ENCODE assay signal across 17 cellular contexts in genomic region chr12:11728154-11728755, GRCh38.
DNase-seq lines count a peak whose midpoint lies in the region; ATAC-seq and TF ChIP-seq lines count a peak whose summit lies in the region.
"Had no signal": no experiment of that assay in that cellular context is flagged by ENCODE, and none has a peak within 500 bp of the region (broad histone marks: within the 10 kb centered on the region; RNA-seq: fewer than 3 reads in every experiment).

No MANE protein-coding gene starts in this region.

- no peaks in the 10 kb centered on the region for H3K9me3 ChIP-seq in RWPE2 (ENCODE audit: severe bottlenecking)
- no peaks in the 10 kb centered on the region for H3K9me3 ChIP-seq in tibial artery
- H3K9me3 ChIP-seq: gastrocnemius medialis, left ventricle myocardium inferior, SJCRH30 had no signal

- intact Hi-C loops in activated CD4-positive, alpha-beta memory T cell treated with anti-CD3 and anti-CD28 coated beads for 36 hours (cut with micrococcal nuclease), result no loop called here
- intact Hi-C loops in tibial artery (cut with DNase I; ENCODE audit: low total_unique reads), result no loop called here
- intact Hi-C loops in activated T-helper 2 cell treated with anti-CD3 and anti-CD28 coated beads, Interferon-gamma antibody, Interleukin-2, Interleukin-4, amounts not matched to agents 10 μg/mL and 5 μg/mL and 100 μg/mL, durations not matched to agents 14 hours and 24 hours and 36 hours (cut with micrococcal nuclease), result no loop called here

- peaks cover 17% of the 10 kb centered on the region for H3K36me3 Mint-ChIP-seq in activated CD4-positive, alpha-beta memory T cell treated with anti-CD3 and anti-CD28 coated beads for 36 hours
- peaks cover 29% of the 10 kb centered on the region for H3K36me3 Mint-ChIP-seq in activated CD4-positive, alpha-beta memory T cell treated with anti-CD3 and anti-CD28 coated beads, Interleukin-2, amount 10 ng/mL, durations not matched to agents 7 days and 5 days (ENCODE audit: low read depth)
- H3K36me3 Mint-ChIP-seq in memory B cell, result peaks cover 6% of the 10 kb centered on the region
- peaks cover 41% of the 10 kb centered on the region for H3K36me3 Mint-ChIP-seq in activated T-helper 2 cell treated with anti-CD3 and anti-CD28 coated beads, Interferon-gamma antibody, Interleukin-2, Interleukin-4, amounts not matched to agents 10 μg/mL and 5 μg/mL and 100 μg/mL, durations not matched to agents 14 hours and 24 hours and 36 hours (ENCODE audit: low read depth)

- POLR2A ChIA-PET in activated CD4-positive, alpha-beta memory T cell treated with anti-CD3 and anti-CD28 coated beads for 36 hours (lab: Charles Lee), result interaction anchor here (1.2 to 1.6 kb wide), 3 partner anchors 44 to 281 kb away, joined by 3 to 5 read pairs (median 5); no protein-coding TSS in a partner anchor
- POLR2A ChIA-PET in activated CD4-positive, alpha-beta memory T cell treated with anti-CD3 and anti-CD28 coated beads, Interleukin-2, amount 10 ng/mL, durations not matched to agents 7 days and 5 days (lab: Charles Lee), result no interaction called here

- ATAC-seq in RWPE2 (ENCODE audit: low read depth) (no peak), memory B cell (ENCODE audit: low read depth) (no peak), GM19452 (IDR thresholded peaks at IDR 0.05; ENCODE audit: unreplicated experiment) (no peak)
- ATAC-seq: gastrocnemius medialis had no signal

- no peak overlapping the region for H3K4me3 Mint-ChIP-seq in activated CD4-positive, alpha-beta memory T cell treated with anti-CD3 and anti-CD28 coated beads for 36 hours
- no peak overlapping the region for H3K4me3 Mint-ChIP-seq in activated CD4-positive, alpha-beta memory T cell treated with anti-CD3 and anti-CD28 coated beads, Interleukin-2, amount 10 ng/mL, durations not matched to agents 7 days and 5 days
- H3K4me3 Mint-ChIP-seq in memory B cell, result no peak overlapping the region
- H3K4me3 Mint-ChIP-seq in activated T-helper 2 cell treated with anti-CD3 and anti-CD28 coated beads, Interferon-gamma antibody, Interleukin-2, Interleukin-4, amounts not matched to agents 10 μg/mL and 5 μg/mL and 100 μg/mL, durations not matched to agents 14 hours and 24 hours and 36 hours (ENCODE audit: low read depth), result no peak overlapping the region

- no peaks in the 10 kb centered on the region for H3K27me3 Mint-ChIP-seq in activated CD4-positive, alpha-beta memory T cell treated with anti-CD3 and anti-CD28 coated beads for 36 hours
- H3K27me3 Mint-ChIP-seq in activated CD4-positive, alpha-beta memory T cell treated with anti-CD3 and anti-CD28 coated beads, Interleukin-2, amount 10 ng/mL, durations not matched to agents 7 days and 5 days, result no peaks in the 10 kb centered on the region
- H3K27me3 Mint-ChIP-seq in memory B cell, result no peaks in the 10 kb centered on the region
- no peaks in the 10 kb centered on the region for H3K27me3 Mint-ChIP-seq in activated T-helper 2 cell treated with anti-CD3 and anti-CD28 coated beads, Interferon-gamma antibody, Interleukin-2, Interleukin-4, amounts not matched to agents 10 μg/mL and 5 μg/mL and 100 μg/mL, durations not matched to agents 14 hours and 24 hours and 36 hours (ENCODE audit: low read depth)

- no peaks in the 10 kb centered on the region for H3K36me3 ChIP-seq in RWPE2 (ENCODE audit: low read depth)
- H3K36me3 ChIP-seq in tibial artery, result peaks cover 0 to 4% (median 0%) of the 10 kb centered on the region in 3 donors
- H3K36me3 ChIP-seq: gastrocnemius medialis, left ventricle myocardium inferior, SJCRH30 had no signal

- H3K4me1 ChIP-seq in RWPE2 (ENCODE audit: insufficient read depth, poor library complexity, severe bottlenecking) (peaks cover 41% of the 10 kb centered on the region), tibial artery (peaks cover 0 to 96% (median 76%) of the 10 kb centered on the region in 4 donors)

- no peak for DNase-seq in activated CD4-positive, alpha-beta memory T cell treated with anti-CD3 and anti-CD28 coated beads for 36 hours
- no peak for DNase-seq in activated CD4-positive, alpha-beta memory T cell treated with anti-CD3 and anti-CD28 coated beads, Interleukin-2, amount 10 ng/mL, durations not matched to agents 7 days and 5 days
- DNase-seq in RWPE2 (ENCODE audit: low spot score) (no peak), memory B cell (ENCODE audit: low spot score in 2 of 2) (no peak), tibial artery (no peak), GOT3 (lab: John Stamatoyannopoulos, UW) (no peak)
- no peak for DNase-seq in activated T-helper 2 cell treated with anti-CD3 and anti-CD28 coated beads, Interferon-gamma antibody, Interleukin-2, Interleukin-4, amounts not matched to agents 10 μg/mL and 5 μg/mL and 100 μg/mL, durations not matched to agents 14 hours and 24 hours and 36 hours (ENCODE audit: low spot score)
- DNase-seq: activated effector memory CD4-positive, alpha-beta T cell treated with Interleukin-2 at 50 U/mL for 16 hours; anterior cingulate cortex; gastrocnemius medialis; GF-D8; Kasumi-1; left ventricle myocardium inferior; NCI-H1694; posterior cingulate gyrus; SJCRH30 had no signal

- H3K27ac ChIP-seq in RWPE2 (ENCODE audit: poor library complexity, severe bottlenecking), result peak overlapping the region; percentile 78
- peak overlapping the region; percentile 59 to 76 for H3K27ac ChIP-seq in tibial artery
- H3K27ac ChIP-seq: gastrocnemius medialis, left ventricle myocardium inferior, SJCRH30 had no signal

- no peak for TF ChIP-seq CTCF in RWPE2 (IDR thresholded peaks at IDR 0.05; ENCODE audit: poor library complexity, severe bottlenecking)
- TF ChIP-seq CTCF in tibial artery (IDR thresholded peaks at IDR 0.05), result no peak

- no peaks in the 10 kb centered on the region for H3K9me3 Mint-ChIP-seq in activated CD4-positive, alpha-beta memory T cell treated with anti-CD3 and anti-CD28 coated beads for 36 hours
- H3K9me3 Mint-ChIP-seq in activated CD4-positive, alpha-beta memory T cell treated with anti-CD3 and anti-CD28 coated beads, Interleukin-2, amount 10 ng/mL, durations not matched to agents 7 days and 5 days, result no peaks in the 10 kb centered on the region
- H3K9me3 Mint-ChIP-seq in memory B cell, result no peaks in the 10 kb centered on the region
- H3K9me3 Mint-ChIP-seq in activated T-helper 2 cell treated with anti-CD3 and anti-CD28 coated beads, Interferon-gamma antibody, Interleukin-2, Interleukin-4, amounts not matched to agents 10 μg/mL and 5 μg/mL and 100 μg/mL, durations not matched to agents 14 hours and 24 hours and 36 hours, result no peaks in the 10 kb centered on the region

- CTCF ChIA-PET in activated CD4-positive, alpha-beta memory T cell treated with anti-CD3 and anti-CD28 coated beads for 36 hours (lab: Charles Lee), result interaction anchor here (0.7 to 3.9 kb wide), 3 partner anchors 22 to 599 kb away, joined by 3 to 12 read pairs (median 3); no protein-coding TSS in a partner anchor
- CTCF ChIA-PET in activated CD4-positive, alpha-beta memory T cell treated with anti-CD3 and anti-CD28 coated beads, Interleukin-2, amount 10 ng/mL, durations not matched to agents 7 days and 5 days (lab: Charles Lee), result no interaction called here

- no peaks in the 10 kb centered on the region for H3K27me3 ChIP-seq in RWPE2 (ENCODE audit: insufficient read depth, poor library complexity, severe bottlenecking)
- H3K27me3 ChIP-seq in tibial artery, result no peaks in the 10 kb centered on the region
- H3K27me3 ChIP-seq: gastrocnemius medialis, SJCRH30 had no signal

- peaks cover 86% of the 10 kb centered on the region for H3K4me1 Mint-ChIP-seq in activated CD4-positive, alpha-beta memory T cell treated with anti-CD3 and anti-CD28 coated beads for 36 hours (ENCODE audit: low read depth)
- H3K4me1 Mint-ChIP-seq in activated CD4-positive, alpha-beta memory T cell treated with anti-CD3 and anti-CD28 coated beads, Interleukin-2, amount 10 ng/mL, durations not matched to agents 7 days and 5 days, result peaks cover 63% of the 10 kb centered on the region
- H3K4me1 Mint-ChIP-seq in memory B cell, result peaks cover 72% of the 10 kb centered on the region
- H3K4me1 Mint-ChIP-seq in activated T-helper 2 cell treated with anti-CD3 and anti-CD28 coated beads, Interferon-gamma antibody, Interleukin-2, Interleukin-4, amounts not matched to agents 10 μg/mL and 5 μg/mL and 100 μg/mL, durations not matched to agents 14 hours and 24 hours and 36 hours (ENCODE audit: low read depth), result peaks cover 69% of the 10 kb centered on the region

- peak overlapping the region; percentile 30 for H3K27ac Mint-ChIP-seq in activated CD4-positive, alpha-beta memory T cell treated with anti-CD3 and anti-CD28 coated beads for 36 hours
- no peak overlapping the region for H3K27ac Mint-ChIP-seq in activated CD4-positive, alpha-beta memory T cell treated with anti-CD3 and anti-CD28 coated beads, Interleukin-2, amount 10 ng/mL, durations not matched to agents 7 days and 5 days
- peak overlapping the region; percentile 95 for H3K27ac Mint-ChIP-seq in memory B cell
- H3K27ac Mint-ChIP-seq in activated T-helper 2 cell treated with anti-CD3 and anti-CD28 coated beads, Interferon-gamma antibody, Interleukin-2, Interleukin-4, amounts not matched to agents 10 μg/mL and 5 μg/mL and 100 μg/mL, durations not matched to agents 14 hours and 24 hours and 36 hours, result no peak overlapping the region

- H3K4me3 ChIP-seq in RWPE2 (ENCODE audit: severe bottlenecking) (no peak overlapping the region), tibial artery (no peak overlapping the region)
- H3K4me3 ChIP-seq: gastrocnemius medialis, left ventricle myocardium inferior, SJCRH30 had no signal

Comparison
In these comparisons a context has a peak if more than half of its experiments do, and no peak if none do; other contexts are left out.
1. H3K27ac Mint-ChIP-seq: peak in activated CD4-positive, alpha-beta memory T cell treated with anti-CD3 and anti-CD28 coated beads for 36 hours (single experiment) and memory B cell (single experiment); none in activated CD4-positive, alpha-beta memory T cell treated with anti-CD3 and anti-CD28 coated beads, Interleukin-2, amount 10 ng/mL, durations not matched to agents 7 days and 5 days (single experiment) and activated T-helper 2 cell treated with anti-CD3 and anti-CD28 coated beads, Interferon-gamma antibody, Interleukin-2, Interleukin-4, amounts not matched to agents 10 μg/mL and 5 μg/mL and 100 μg/mL, durations not matched to agents 14 hours and 24 hours and 36 hours (single experiment).